Comparison of ENCODE assay signal across 2 cellular contexts in genomic region chr6:126550323-126550722, GRCh38.
TF ChIP-seq lines count a peak whose summit lies in the region.

No MANE protein-coding gene starts in this region.

TF ChIP-seq in Ishikawa, 13 proteins besides CTCF, POLR2A, EP300 and RAD21 (continued from another document):
- TF ChIP-seq REST (IDR thresholded peaks at IDR 0.05; ENCODE audit: low read depth) = no peak
- no peak for TF ChIP-seq MAX (IDR thresholded peaks at IDR 0.05)
- no peak for TF ChIP-seq CREB1 (IDR thresholded peaks at IDR 0.05; ENCODE audit: low read depth)
- TF ChIP-seq NFIC (IDR thresholded peaks at IDR 0.05) = no peak
TF ChIP-seq in Ishikawa: peak in this region for 0.

TF ChIP-seq in WTC11, 78 proteins besides CTCF, POLR2A, EP300 and RAD21 (continued from another document):
- TF ChIP-seq ERG (CRISPR knock-in tag; IDR thresholded peaks at IDR 0.05) (no peak), MAX (CRISPR knock-in tag; IDR thresholded peaks at IDR 0.05) (no peak), SOX15 (CRISPR knock-in tag; IDR thresholded peaks at IDR 0.05) (no peak), GABPB1 (CRISPR knock-in tag; IDR thresholded peaks at IDR 0.05) (no peak), NR3C1 (CRISPR knock-in tag; conservative IDR thresholded peaks at IDR 0.05; ENCODE audit: low read depth) (no peak), ZNF232 (CRISPR knock-in tag; IDR thresholded peaks at IDR 0.05) (no peak), FOXK1 (CRISPR knock-in tag; IDR thresholded peaks at IDR 0.05) (no peak), NR1H2 (CRISPR knock-in tag; IDR thresholded peaks at IDR 0.05) (no peak), E2F5 (CRISPR knock-in tag; IDR thresholded peaks at IDR 0.05) (no peak), OVOL2 (CRISPR knock-in tag; IDR thresholded peaks at IDR 0.05; ENCODE audit: borderline replicate concordance) (no peak), RORB (CRISPR knock-in tag; IDR thresholded peaks at IDR 0.05) (no peak), ARID4B (CRISPR knock-in tag; IDR thresholded peaks at IDR 0.05; ENCODE audit: borderline replicate concordance) (no peak)
TF ChIP-seq in WTC11: peak in this region for 0.
